ENCODE assay signal across 17 cellular contexts in the genomic region with DNA sequence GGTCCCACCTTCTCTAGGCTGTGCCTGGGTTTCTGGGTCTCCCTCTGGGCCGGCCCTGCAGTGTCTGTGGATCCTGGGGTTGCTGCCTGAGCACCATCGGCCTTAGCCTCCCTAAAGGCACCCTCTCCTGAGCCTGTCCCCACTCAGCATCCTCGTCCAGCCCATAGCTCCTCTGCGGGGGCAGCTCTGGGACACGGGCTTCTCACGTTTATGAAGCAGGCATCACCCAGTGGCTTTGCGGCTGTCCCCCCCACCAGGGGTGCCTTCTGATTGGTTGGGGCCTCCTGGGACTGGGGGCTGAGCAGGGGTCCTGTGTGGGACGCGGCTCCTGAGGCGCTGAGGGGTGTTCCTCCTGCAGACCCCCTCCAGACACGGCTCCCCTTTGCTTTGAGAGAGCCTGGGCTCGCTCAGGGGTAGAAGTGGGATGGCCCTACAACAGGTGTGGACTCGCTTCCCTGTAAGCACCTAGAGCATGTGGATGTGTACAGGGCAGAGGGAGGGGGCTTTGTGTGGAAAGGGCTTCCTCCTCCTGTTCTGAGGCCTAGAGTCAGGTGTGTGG. TPM values are rescaled to one million over a fixed set of nuclear protein-coding genes. Genes with fewer than 3 reads are reported as not detected.
DNase-seq lines count a peak whose midpoint lies in the region; ATAC-seq and TF ChIP-seq lines count a peak whose summit lies in the region.
"Had no signal": no experiment of that assay in that cellular context is flagged by ENCODE, and none has a peak within 500 bp of the region (broad histone marks: within the 10 kb centered on the region; RNA-seq: fewer than 3 reads in every experiment).

No MANE protein-coding gene starts in this region.

- no peak overlapping the region for H2AFZ ChIP-seq in DND-41 (ENCODE audit: low read depth, low read length)

- H3K36me3 Mint-ChIP-seq in neural crest cell (ENCODE audit: low read depth), result no peaks in the 10 kb centered on the region

- H4K20me1 ChIP-seq in BLaER1, result peaks cover 98% of the 10 kb centered on the region
- peaks cover 69% of the 10 kb centered on the region for H4K20me1 ChIP-seq in DND-41 (ENCODE audit: insufficient read depth, low read length)

- peaks cover 76% of the 10 kb centered on the region for H3K4me1 ChIP-seq in BLaER1
- H3K4me1 ChIP-seq in DND-41 (ENCODE audit: insufficient read depth, low read length), result no peaks in the 10 kb centered on the region
- H3K4me1 ChIP-seq: SJCRH30 had no signal

- peak overlapping the region; percentile 12 for H3K27ac Mint-ChIP-seq in neural crest cell (ENCODE audit: unreplicated experiment)

- no peak; the same call in 2 of the 3 replicates for ATAC-seq in DND-41 (ENCODE audit: insufficient read depth, low read depth)
- ATAC-seq: PC-3 had no signal

- H3K4me1 Mint-ChIP-seq in neural crest cell, result no peaks in the 10 kb centered on the region

- H3K27me3 Mint-ChIP-seq in neural crest cell (ENCODE audit: low read depth), result no peaks in the 10 kb centered on the region

- DNase-seq in DND-41 (peak; percentile 37), RWPE1 (ENCODE audit: low spot score) (no peak), neural crest cell (ENCODE audit: low read depth, low spot score) (no peak), AG20443 (ENCODE audit: low spot score) (no peak), hypothalamus (lab: John Stamatoyannopoulos, UW) (no peak), midbrain (lab: John Stamatoyannopoulos, UW) (no peak)
- no peak for DNase-seq in activated CD8-positive, alpha-beta memory T cell treated with anti-CD3 and anti-CD28 coated beads, Interleukin-2, amount 50 U/mL, for 48 hours
- DNase-seq: DMS79, H7, KBM-7, NCI-H187, NCI-H2107, NCI-H524, PC-3, SJCRH30 had no signal

- H3K27me3 ChIP-seq in BLaER1 (no peaks in the 10 kb centered on the region), DND-41 (ENCODE audit: insufficient read depth, low read length, poor library complexity) (no peaks in the 10 kb centered on the region)
- H3K27me3 ChIP-seq: SJCRH30 had no signal

- peaks cover 92% of the 10 kb centered on the region for H3K36me3 ChIP-seq in BLaER1
- H3K36me3 ChIP-seq in DND-41 (ENCODE audit: insufficient read depth, low read length), result peaks cover 70% of the 10 kb centered on the region
- H3K36me3 ChIP-seq: SJCRH30 had no signal

- H3K4me3 ChIP-seq in BLaER1, result no peak overlapping the region
- H3K4me3 ChIP-seq in DND-41 (ENCODE audit: low read depth in 1 of 2, low read length in 2 of 2), result no peak overlapping the region
- H3K4me3 ChIP-seq: SJCRH30 had no signal

- no peak for TF ChIP-seq CTCF in DND-41 (IDR thresholded peaks at IDR 0.05; ENCODE audit: borderline replicate concordance, extremely low read depth, low read length, poor library complexity, severe bottlenecking)
- no peak for TF ChIP-seq CTCF in RWPE1 (conservative IDR thresholded peaks at IDR 0.05; ENCODE audit: low read depth)
- no peak for TF ChIP-seq CTCF in neural crest cell (conservative IDR thresholded peaks at IDR 0.05)

- no peak overlapping the region for H3K4me3 Mint-ChIP-seq in neural crest cell

- H3K4me2 ChIP-seq in BLaER1, result 0 out of 2 replicates have a peak overlapping the region, but pooled peaks have one; percentile 49
- no peak overlapping the region for H3K4me2 ChIP-seq in DND-41 (ENCODE audit: insufficient read depth, low read length)

- no peak overlapping the region for H3K9ac ChIP-seq in BLaER1
- no peak overlapping the region for H3K9ac ChIP-seq in DND-41 (ENCODE audit: low read depth, low read length)

- CTCF ChIA-PET in RWPE1 (lab: Yijun Ruan, JAX), result no interaction called here

- POLR2A ChIA-PET in RWPE1 (lab: Yijun Ruan, JAX; ENCODE audit: low non-redundant PET), result no interaction called here

- H3K9me3 Mint-ChIP-seq in neural crest cell, result no peaks in the 10 kb centered on the region

- peaks cover 62% of the 10 kb centered on the region for H3K79me2 ChIP-seq in DND-41 (ENCODE audit: insufficient read depth, low read length)

- H3K27ac ChIP-seq in BLaER1 (no peak overlapping the region), DND-41 (ENCODE audit: low read length) (no peak overlapping the region), RWPE1 (peak overlapping the region; percentile 96)
- H3K27ac ChIP-seq: C4-2B, SJCRH30 had no signal

- H3K9me3 ChIP-seq in BLaER1 (no peaks in the 10 kb centered on the region), DND-41 (ENCODE audit: insufficient read depth, low read length, severe bottlenecking) (no peaks in the 10 kb centered on the region)
- H3K9me3 ChIP-seq: SJCRH30 had no signal

RNA-seq across cellular contexts. Expression of a gene that starts 10.7 kb away (rescaled TPM):
- 59.2 and 69.3 TPM in 2 replicates for total RNA-seq in neural crest cell

RNA-seq across cellular contexts. Expression of a gene that starts 23.9 kb away (rescaled TPM):
- total RNA-seq in neural crest cell, result 48.7 and 50.9 TPM in 2 replicates

RNA-seq across cellular contexts. Expression of a gene that starts 44.6 kb away (rescaled TPM):
- 73.4 and 75.6 TPM in 2 replicates for total RNA-seq in neural crest cell
